In genomic region chr2:138435701-138436100, GRCh38 we compare ENCODE assay signal across 29 cellular contexts.
"Had no signal": no experiment of that assay in that cellular context is flagged by ENCODE, and none has a peak within 500 bp of the region (broad histone marks: within the 10 kb centered on the region; RNA-seq: fewer than 3 reads in every experiment).

No MANE protein-coding gene starts in this region.

- H3K4me1 Mint-ChIP-seq: naive thymus-derived CD4-positive, alpha-beta T cell; natural killer cell; nephron; stimulated activated memory B cell treated with anti-CD40 and anti-IgM and Interleukin-4, amounts not matched to agents 10 μg/mL and 1 μg/mL and 100 μg/mL, for 72 hours had no signal

- H3K27ac Mint-ChIP-seq: naive thymus-derived CD4-positive, alpha-beta T cell; natural killer cell; nephron; neural progenitor cell; progenitor cell of endocrine pancreas; stimulated activated memory B cell treated with anti-CD40 and anti-IgM and Interleukin-4, amounts not matched to agents 10 μg/mL and 1 μg/mL and 100 μg/mL, for 72 hours; stimulated activated naive CD8-positive, alpha-beta T cell treated with anti-CD3 and anti-CD28 coated beads, Interleukin-15, amount 100 ng/mL, for 72 hours had no signal

- H3K9me3 ChIP-seq: ovary, psoas muscle, right lobe of liver, sigmoid colon, spleen, tibial artery, transverse colon, upper lobe of left lung, vagina had no signal

- H3K4me1 ChIP-seq: psoas muscle, sigmoid colon, spleen, tibial artery, transverse colon, upper lobe of left lung, vagina had no signal

- H3K79me2 ChIP-seq: parathyroid adenoma had no signal

- H3K27me3 Mint-ChIP-seq: progenitor cell of endocrine pancreas; stimulated activated memory B cell treated with anti-CD40 and anti-IgM and Interleukin-4, amounts not matched to agents 10 μg/mL and 1 μg/mL and 100 μg/mL, for 72 hours; stimulated activated naive CD8-positive, alpha-beta T cell treated with anti-CD3 and anti-CD28 coated beads, Interleukin-15, amount 100 ng/mL, for 72 hours had no signal

- H3K4me3 ChIP-seq: neural progenitor cell, ovary, psoas muscle, right lobe of liver, sigmoid colon, spleen, tibial artery, transverse colon, upper lobe of left lung, vagina had no signal

- H3K9me3 Mint-ChIP-seq: naive thymus-derived CD4-positive, alpha-beta T cell; nephron; neural progenitor cell; stimulated activated memory B cell treated with anti-CD40 and anti-IgM and Interleukin-4, amounts not matched to agents 10 μg/mL and 1 μg/mL and 100 μg/mL, for 72 hours; stimulated activated naive CD8-positive, alpha-beta T cell treated with anti-CD3 and anti-CD28 coated beads, Interleukin-15, amount 100 ng/mL, for 72 hours had no signal

- H3K36me3 ChIP-seq: neural progenitor cell, ovary, right lobe of liver, sigmoid colon, spleen, tibial artery, transverse colon, upper lobe of left lung, vagina had no signal

- H3K27ac ChIP-seq: neural progenitor cell, ovary, parathyroid adenoma, psoas muscle, right lobe of liver, sigmoid colon, spleen, tibial artery, transverse colon, upper lobe of left lung, vagina had no signal

- DNase-seq: naive thymus-derived CD4-positive, alpha-beta T cell; natural killer cell; occipital lobe; ovary; posterior cingulate gyrus; psoas muscle; right cardiac atrium; right lobe of liver; sigmoid colon; small intestine; spleen; stimulated activated CD4-positive, alpha-beta T cell treated with anti-CD3 and anti-CD28 coated beads, Interleukin-12 subunit alpha, Interleukin-12 subunit beta, amount 100 ng/mL, for 4 hours; stimulated activated CD4-positive, alpha-beta T cell treated with anti-CD3 and anti-CD28 coated beads, Interleukin-1b, Interleukin-23, amount 100 ng/mL, for 48 hours; stimulated activated CD4-positive, alpha-beta T cell treated with anti-CD3 and anti-CD28 coated beads, Interleukin-4, amount 100 ng/mL, for 1 hour; stimulated activated CD4-positive, alpha-beta T cell treated with anti-CD3 and anti-CD28 coated beads, Interleukin-4, amount 100 ng/mL, for 4 hours; stimulated activated CD8-positive, alpha-beta memory T cell treated with anti-CD3 and anti-CD28 coated beads, Interleukin-4, amount 100 ng/mL, for 48 hours; stimulated activated naive CD4-positive, alpha-beta T cell; stimulated activated naive CD8-positive, alpha-beta T cell treated with anti-CD3 and anti-CD28 coated beads, Interleukin-15, amount 100 ng/mL, for 72 hours; stimulated activated naive CD8-positive, alpha-beta T cell treated with anti-CD3 and anti-CD28 coated beads, Interleukin-15, Interleukin-2, amounts not matched to agents 100 U/mL and 50 U/mL, for 24 hours; substantia nigra; tibial artery; transverse colon; upper lobe of left lung had no signal

- H2AFZ ChIP-seq: neural progenitor cell, parathyroid adenoma had no signal

- H3K4me2 ChIP-seq: neural progenitor cell had no signal

- H3K9ac ChIP-seq: neural progenitor cell, parathyroid adenoma had no signal

- H3K36me3 Mint-ChIP-seq: naive thymus-derived CD4-positive, alpha-beta T cell; natural killer cell; neural progenitor cell; stimulated activated memory B cell treated with anti-CD40 and anti-IgM and Interleukin-4, amounts not matched to agents 10 μg/mL and 1 μg/mL and 100 μg/mL, for 72 hours had no signal

- H3K27me3 ChIP-seq: neural progenitor cell, ovary, right lobe of liver, sigmoid colon, spleen, tibial artery, transverse colon, upper lobe of left lung, vagina had no signal

- H3K4me3 Mint-ChIP-seq: naive thymus-derived CD4-positive, alpha-beta T cell; natural killer cell; nephron; neural progenitor cell; stimulated activated memory B cell treated with anti-CD40 and anti-IgM and Interleukin-4, amounts not matched to agents 10 μg/mL and 1 μg/mL and 100 μg/mL, for 72 hours; stimulated activated naive CD8-positive, alpha-beta T cell treated with anti-CD3 and anti-CD28 coated beads, Interleukin-15, amount 100 ng/mL, for 72 hours had no signal

- ATAC-seq: naive thymus-derived CD4-positive, alpha-beta T cell; natural killer cell; psoas muscle; right cardiac atrium; right lobe of liver; stimulated activated memory B cell treated with anti-CD40 and anti-IgM and Interleukin-4, amounts not matched to agents 10 μg/mL and 1 μg/mL and 100 μg/mL, for 72 hours; stimulated activated naive CD8-positive, alpha-beta T cell treated with anti-CD3 and anti-CD28 coated beads, Interleukin-15, amount 100 ng/mL, for 72 hours; stimulated activated naive CD8-positive, alpha-beta T cell treated with anti-CD3 and anti-CD28 coated beads, Interleukin-15, Interleukin-2, amounts not matched to agents 100 U/mL and 50 U/mL, for 24 hours had no signal
